ENCODE assay signal across 1 cellular context in the genomic region with DNA sequence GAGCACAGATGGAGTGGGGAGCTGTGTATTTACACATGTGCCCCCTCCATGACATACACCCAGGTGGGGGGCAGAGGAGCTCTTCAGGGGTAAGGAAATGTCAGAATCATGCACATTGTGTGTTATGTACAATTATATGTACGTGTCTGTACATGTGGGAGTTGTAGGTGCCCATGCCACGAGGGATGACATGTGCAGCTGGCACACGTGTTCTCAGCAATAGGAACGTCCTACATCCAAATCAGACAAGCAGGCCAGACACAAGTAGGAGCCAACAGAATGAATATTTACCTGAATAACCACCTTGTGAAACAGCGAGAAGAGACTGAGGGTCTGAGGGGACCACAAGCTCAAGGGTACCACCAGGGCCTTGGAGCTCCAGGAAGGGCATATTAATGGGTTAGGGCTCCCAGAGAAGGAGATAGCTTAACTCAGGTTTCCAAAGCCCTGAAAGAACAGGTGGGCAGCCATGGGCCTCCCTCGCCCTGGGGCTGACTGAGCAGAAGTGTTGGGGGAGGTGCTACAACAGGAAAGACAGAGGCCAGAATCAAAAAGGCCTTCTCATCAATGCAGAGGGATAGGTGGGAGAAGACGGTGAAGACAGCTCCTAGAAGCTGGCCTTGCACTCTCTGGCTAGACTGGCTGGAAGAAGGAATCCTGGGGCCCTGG.
TF ChIP-seq lines count a peak whose summit lies in the region.

No MANE protein-coding gene starts in this region.

TF ChIP-seq in WTC11, 78 proteins besides CTCF, POLR2A, EP300 and RAD21 (continued from another document):
- TF ChIP-seq FOXP1 (CRISPR knock-in tag; IDR thresholded peaks at IDR 0.05; ENCODE audit: borderline replicate concordance) (no peak), OVOL2 (CRISPR knock-in tag; IDR thresholded peaks at IDR 0.05; ENCODE audit: borderline replicate concordance) (no peak), NFATC4 (CRISPR knock-in tag; IDR thresholded peaks at IDR 0.05) (no peak), ESRRA (CRISPR knock-in tag; IDR thresholded peaks at IDR 0.05; ENCODE audit: borderline replicate concordance) (no peak), ZNF317 (CRISPR knock-in tag; IDR thresholded peaks at IDR 0.05; ENCODE audit: borderline replicate concordance, low read depth) (no peak)
- TF ChIP-seq, protein P1, sequence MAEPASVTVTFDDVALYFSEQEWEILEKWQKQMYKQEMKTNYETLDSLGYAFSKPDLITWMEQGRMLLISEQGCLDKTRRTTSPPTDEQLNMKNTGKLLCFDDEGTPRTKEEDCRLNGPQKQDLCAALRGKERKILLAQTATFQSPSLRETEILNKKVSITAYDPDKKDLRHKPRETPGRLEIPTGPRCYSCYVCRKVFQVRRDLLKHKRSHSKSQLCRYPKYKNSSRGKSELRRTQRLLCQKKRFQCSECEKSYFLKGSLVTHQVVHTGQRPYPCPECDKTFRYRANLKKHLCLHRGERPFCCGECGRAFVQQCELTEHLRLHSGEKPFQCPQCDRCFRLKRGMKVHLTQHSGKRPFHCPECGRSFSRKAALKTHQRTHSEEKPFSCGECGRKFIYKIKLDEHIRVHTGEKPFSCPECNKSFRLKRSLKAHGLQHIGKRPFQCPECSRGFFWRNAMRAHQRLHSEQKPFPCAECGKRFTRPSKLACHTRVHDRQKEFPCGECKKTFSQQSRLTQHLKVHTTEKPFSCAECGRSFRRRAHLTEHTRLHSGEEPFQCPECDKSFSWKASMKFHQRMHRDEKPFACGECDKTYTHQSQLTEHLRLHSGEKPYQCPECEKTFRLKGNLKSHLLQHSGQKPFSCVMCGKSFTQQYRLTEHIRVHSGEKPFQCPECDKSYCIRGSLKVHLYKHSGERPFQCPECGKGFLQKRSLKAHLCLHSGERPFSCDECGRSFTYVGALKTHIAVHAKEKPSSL (CRISPR knock-in tag; conservative IDR thresholded peaks at IDR 0.05), result no peak
